1 cellular context compared by ENCODE assay signal in the genomic region with DNA sequence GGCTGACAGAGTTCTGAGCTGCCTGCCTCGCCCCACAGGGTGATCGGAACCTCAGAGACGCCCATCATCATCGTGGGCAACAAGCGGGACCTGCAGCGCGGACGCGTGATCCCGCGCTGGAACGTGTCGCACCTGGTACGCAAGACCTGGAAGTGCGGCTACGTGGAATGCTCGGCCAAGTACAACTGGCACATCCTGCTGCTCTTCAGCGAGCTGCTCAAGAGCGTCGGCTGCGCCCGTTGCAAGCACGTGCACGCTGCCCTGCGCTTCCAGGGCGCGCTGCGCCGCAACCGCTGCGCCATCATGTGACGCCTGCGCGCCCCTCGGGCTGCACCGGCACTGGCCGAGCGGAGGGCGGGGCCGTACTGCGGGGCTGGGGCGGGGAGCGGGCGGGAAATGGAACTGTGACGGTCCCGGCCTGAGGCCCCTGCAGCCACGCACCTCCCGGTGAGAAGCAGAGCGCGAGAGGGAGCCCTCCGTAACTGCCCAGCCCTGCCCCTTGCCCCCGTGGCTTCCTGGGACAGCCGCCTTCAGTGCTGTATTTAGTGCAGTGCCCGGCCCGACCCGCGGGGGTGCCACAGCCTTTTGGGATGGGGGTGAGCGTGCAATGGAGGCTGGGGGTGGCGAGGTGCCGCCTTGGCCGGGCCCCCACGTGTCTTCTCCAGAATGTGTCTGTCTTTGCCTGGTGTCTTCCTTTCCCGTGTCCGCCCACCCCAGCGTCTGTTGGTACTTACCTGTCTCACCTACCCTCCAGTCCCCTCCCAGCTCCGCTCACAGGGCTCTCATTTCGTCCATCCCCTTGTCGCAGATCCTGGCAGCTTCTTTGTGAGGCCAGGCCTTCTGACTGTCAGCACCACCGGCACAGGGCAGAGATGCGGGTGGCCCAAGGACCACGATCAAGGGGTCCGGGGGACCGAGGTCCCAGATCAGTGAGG.
TF ChIP-seq lines count a peak whose summit lies in the region.

No MANE protein-coding gene starts in this region.

TF ChIP-seq in WTC11, 78 proteins besides CTCF, POLR2A, EP300 and RAD21 (continued from another document and continues in another):
- TF ChIP-seq, protein P1, sequence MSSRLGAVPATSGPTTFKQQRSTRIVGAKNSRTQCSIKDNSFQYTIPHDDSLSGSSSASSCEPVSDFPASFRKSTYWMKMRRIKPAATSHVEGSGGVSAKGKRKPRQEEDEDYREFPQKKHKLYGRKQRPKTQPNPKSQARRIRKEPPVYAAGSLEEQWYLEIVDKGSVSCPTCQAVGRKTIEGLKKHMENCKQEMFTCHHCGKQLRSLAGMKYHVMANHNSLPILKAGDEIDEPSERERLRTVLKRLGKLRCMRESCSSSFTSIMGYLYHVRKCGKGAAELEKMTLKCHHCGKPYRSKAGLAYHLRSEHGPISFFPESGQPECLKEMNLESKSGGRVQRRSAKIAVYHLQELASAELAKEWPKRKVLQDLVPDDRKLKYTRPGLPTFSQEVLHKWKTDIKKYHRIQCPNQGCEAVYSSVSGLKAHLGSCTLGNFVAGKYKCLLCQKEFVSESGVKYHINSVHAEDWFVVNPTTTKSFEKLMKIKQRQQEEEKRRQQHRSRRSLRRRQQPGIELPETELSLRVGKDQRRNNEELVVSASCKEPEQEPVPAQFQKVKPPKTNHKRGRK (CRISPR knock-in tag; IDR thresholded peaks at IDR 0.05; ENCODE audit: borderline replicate concordance): 0 out of 2 replicates have a peak, but pooled peaks have one; percentile 68
- TF ChIP-seq ESRRA (CRISPR knock-in tag; IDR thresholded peaks at IDR 0.05; ENCODE audit: borderline replicate concordance): peak; percentile 97
- TF ChIP-seq ZNF219 (CRISPR knock-in tag; IDR thresholded peaks at IDR 0.05; ENCODE audit: borderline replicate concordance): peak; percentile 62; the same call in 1 of the 2 replicates
- no peak for TF ChIP-seq NR1H2 (CRISPR knock-in tag; IDR thresholded peaks at IDR 0.05)
- peak; percentile 97 for TF ChIP-seq SMAD3 (CRISPR knock-in tag; IDR thresholded peaks at IDR 0.05; ENCODE audit: borderline replicate concordance)
- TF ChIP-seq, protein P2, sequence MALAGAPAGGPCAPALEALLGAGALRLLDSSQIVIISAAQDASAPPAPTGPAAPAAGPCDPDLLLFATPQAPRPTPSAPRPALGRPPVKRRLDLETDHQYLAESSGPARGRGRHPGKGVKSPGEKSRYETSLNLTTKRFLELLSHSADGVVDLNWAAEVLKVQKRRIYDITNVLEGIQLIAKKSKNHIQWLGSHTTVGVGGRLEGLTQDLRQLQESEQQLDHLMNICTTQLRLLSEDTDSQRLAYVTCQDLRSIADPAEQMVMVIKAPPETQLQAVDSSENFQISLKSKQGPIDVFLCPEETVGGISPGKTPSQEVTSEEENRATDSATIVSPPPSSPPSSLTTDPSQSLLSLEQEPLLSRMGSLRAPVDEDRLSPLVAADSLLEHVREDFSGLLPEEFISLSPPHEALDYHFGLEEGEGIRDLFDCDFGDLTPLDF (CRISPR knock-in tag; IDR thresholded peaks at IDR 0.05): peak; percentile 97
- TF ChIP-seq ZNF671 (CRISPR knock-in tag; IDR thresholded peaks at IDR 0.05): no peak
- TF ChIP-seq, protein P3, sequence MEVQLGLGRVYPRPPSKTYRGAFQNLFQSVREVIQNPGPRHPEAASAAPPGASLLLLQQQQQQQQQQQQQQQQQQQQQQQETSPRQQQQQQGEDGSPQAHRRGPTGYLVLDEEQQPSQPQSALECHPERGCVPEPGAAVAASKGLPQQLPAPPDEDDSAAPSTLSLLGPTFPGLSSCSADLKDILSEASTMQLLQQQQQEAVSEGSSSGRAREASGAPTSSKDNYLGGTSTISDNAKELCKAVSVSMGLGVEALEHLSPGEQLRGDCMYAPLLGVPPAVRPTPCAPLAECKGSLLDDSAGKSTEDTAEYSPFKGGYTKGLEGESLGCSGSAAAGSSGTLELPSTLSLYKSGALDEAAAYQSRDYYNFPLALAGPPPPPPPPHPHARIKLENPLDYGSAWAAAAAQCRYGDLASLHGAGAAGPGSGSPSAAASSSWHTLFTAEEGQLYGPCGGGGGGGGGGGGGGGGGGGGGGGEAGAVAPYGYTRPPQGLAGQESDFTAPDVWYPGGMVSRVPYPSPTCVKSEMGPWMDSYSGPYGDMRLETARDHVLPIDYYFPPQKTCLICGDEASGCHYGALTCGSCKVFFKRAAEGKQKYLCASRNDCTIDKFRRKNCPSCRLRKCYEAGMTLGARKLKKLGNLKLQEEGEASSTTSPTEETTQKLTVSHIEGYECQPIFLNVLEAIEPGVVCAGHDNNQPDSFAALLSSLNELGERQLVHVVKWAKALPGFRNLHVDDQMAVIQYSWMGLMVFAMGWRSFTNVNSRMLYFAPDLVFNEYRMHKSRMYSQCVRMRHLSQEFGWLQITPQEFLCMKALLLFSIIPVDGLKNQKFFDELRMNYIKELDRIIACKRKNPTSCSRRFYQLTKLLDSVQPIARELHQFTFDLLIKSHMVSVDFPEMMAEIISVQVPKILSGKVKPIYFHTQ (CRISPR knock-in tag; IDR thresholded peaks at IDR 0.05): no peak
- TF ChIP-seq ZNF317 (CRISPR knock-in tag; IDR thresholded peaks at IDR 0.05; ENCODE audit: borderline replicate concordance, low read depth): peak; percentile 66; the same call in 1 of the 2 replicates
- TF ChIP-seq RELA (CRISPR knock-in tag; IDR thresholded peaks at IDR 0.05; ENCODE audit: borderline replicate concordance): peak; percentile 99
- TF ChIP-seq ELF4 (CRISPR knock-in tag; IDR thresholded peaks at IDR 0.05; ENCODE audit: low read depth): peak; percentile 68; the same call in 1 of the 2 replicates
- TF ChIP-seq, protein P4, sequence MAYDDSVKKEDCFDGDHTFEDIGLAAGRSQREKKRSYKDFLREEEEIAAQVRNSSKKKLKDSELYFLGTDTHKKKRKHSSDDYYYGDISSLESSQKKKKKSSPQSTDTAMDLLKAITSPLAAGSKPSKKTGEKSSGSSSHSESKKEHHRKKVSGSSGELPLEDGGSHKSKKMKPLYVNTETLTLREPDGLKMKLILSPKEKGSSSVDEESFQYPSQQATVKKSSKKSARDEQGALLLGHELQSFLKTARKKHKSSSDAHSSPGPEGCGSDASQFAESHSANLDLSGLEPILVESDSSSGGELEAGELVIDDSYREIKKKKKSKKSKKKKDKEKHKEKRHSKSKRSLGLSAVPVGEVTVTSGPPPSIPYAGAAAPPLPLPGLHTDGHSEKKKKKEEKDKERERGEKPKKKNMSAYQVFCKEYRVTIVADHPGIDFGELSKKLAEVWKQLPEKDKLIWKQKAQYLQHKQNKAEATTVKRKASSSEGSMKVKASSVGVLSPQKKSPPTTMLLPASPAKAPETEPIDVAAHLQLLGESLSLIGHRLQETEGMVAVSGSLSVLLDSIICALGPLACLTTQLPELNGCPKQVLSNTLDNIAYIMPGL (CRISPR knock-in tag; IDR thresholded peaks at IDR 0.05): peak; percentile 73; the same call in 1 of the 2 replicates
- TF ChIP-seq, protein P5, sequence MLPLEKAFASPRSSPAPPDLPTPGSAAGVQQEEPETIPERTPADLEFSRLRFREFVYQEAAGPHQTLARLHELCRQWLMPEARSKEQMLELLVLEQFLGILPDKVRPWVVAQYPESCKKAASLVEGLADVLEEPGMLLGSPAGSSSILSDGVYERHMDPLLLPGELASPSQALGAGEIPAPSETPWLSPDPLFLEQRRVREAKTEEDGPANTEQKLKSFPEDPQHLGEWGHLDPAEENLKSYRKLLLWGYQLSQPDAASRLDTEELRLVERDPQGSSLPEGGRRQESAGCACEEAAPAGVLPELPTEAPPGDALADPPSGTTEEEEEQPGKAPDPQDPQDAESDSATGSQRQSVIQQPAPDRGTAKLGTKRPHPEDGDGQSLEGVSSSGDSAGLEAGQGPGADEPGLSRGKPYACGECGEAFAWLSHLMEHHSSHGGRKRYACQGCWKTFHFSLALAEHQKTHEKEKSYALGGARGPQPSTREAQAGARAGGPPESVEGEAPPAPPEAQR (CRISPR knock-in tag; IDR thresholded peaks at IDR 0.05): no peak
- peak; percentile 96; the same call in 1 of the 2 replicates for TF ChIP-seq NR3C1 (CRISPR knock-in tag; conservative IDR thresholded peaks at IDR 0.05; ENCODE audit: low read depth)
- TF ChIP-seq GRHL2 (CRISPR knock-in tag; IDR thresholded peaks at IDR 0.05; ENCODE audit: insufficient replicate concordance, severe bottlenecking): no peak
- peak; percentile 59; the same call in 1 of the 2 replicates for TF ChIP-seq JUN (CRISPR knock-in tag; IDR thresholded peaks at IDR 0.05)
- TF ChIP-seq, protein P6, sequence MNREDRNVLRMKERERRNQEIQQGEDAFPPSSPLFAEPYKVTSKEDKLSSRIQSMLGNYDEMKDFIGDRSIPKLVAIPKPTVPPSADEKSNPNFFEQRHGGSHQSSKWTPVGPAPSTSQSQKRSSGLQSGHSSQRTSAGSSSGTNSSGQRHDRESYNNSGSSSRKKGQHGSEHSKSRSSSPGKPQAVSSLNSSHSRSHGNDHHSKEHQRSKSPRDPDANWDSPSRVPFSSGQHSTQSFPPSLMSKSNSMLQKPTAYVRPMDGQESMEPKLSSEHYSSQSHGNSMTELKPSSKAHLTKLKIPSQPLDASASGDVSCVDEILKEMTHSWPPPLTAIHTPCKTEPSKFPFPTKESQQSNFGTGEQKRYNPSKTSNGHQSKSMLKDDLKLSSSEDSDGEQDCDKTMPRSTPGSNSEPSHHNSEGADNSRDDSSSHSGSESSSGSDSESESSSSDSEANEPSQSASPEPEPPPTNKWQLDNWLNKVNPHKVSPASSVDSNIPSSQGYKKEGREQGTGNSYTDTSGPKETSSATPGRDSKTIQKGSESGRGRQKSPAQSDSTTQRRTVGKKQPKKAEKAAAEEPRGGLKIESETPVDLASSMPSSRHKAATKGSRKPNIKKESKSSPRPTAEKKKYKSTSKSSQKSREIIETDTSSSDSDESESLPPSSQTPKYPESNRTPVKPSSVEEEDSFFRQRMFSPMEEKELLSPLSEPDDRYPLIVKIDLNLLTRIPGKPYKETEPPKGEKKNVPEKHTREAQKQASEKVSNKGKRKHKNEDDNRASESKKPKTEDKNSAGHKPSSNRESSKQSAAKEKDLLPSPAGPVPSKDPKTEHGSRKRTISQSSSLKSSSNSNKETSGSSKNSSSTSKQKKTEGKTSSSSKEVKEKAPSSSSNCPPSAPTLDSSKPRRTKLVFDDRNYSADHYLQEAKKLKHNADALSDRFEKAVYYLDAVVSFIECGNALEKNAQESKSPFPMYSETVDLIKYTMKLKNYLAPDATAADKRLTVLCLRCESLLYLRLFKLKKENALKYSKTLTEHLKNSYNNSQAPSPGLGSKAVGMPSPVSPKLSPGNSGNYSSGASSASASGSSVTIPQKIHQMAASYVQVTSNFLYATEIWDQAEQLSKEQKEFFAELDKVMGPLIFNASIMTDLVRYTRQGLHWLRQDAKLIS (CRISPR knock-in tag; IDR thresholded peaks at IDR 0.05; ENCODE audit: borderline replicate concordance): no peak; the same call in 1 of the 2 replicates
- TF ChIP-seq, protein P7, sequence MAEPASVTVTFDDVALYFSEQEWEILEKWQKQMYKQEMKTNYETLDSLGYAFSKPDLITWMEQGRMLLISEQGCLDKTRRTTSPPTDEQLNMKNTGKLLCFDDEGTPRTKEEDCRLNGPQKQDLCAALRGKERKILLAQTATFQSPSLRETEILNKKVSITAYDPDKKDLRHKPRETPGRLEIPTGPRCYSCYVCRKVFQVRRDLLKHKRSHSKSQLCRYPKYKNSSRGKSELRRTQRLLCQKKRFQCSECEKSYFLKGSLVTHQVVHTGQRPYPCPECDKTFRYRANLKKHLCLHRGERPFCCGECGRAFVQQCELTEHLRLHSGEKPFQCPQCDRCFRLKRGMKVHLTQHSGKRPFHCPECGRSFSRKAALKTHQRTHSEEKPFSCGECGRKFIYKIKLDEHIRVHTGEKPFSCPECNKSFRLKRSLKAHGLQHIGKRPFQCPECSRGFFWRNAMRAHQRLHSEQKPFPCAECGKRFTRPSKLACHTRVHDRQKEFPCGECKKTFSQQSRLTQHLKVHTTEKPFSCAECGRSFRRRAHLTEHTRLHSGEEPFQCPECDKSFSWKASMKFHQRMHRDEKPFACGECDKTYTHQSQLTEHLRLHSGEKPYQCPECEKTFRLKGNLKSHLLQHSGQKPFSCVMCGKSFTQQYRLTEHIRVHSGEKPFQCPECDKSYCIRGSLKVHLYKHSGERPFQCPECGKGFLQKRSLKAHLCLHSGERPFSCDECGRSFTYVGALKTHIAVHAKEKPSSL (CRISPR knock-in tag; conservative IDR thresholded peaks at IDR 0.05): no peak
- no peak for TF ChIP-seq GTF2I (CRISPR knock-in tag; conservative IDR thresholded peaks at IDR 0.05)
- peak; percentile 31; the same call in 1 of the 2 replicates for TF ChIP-seq ZNF121 (CRISPR knock-in tag; IDR thresholded peaks at IDR 0.05)
- TF ChIP-seq, protein P8, sequence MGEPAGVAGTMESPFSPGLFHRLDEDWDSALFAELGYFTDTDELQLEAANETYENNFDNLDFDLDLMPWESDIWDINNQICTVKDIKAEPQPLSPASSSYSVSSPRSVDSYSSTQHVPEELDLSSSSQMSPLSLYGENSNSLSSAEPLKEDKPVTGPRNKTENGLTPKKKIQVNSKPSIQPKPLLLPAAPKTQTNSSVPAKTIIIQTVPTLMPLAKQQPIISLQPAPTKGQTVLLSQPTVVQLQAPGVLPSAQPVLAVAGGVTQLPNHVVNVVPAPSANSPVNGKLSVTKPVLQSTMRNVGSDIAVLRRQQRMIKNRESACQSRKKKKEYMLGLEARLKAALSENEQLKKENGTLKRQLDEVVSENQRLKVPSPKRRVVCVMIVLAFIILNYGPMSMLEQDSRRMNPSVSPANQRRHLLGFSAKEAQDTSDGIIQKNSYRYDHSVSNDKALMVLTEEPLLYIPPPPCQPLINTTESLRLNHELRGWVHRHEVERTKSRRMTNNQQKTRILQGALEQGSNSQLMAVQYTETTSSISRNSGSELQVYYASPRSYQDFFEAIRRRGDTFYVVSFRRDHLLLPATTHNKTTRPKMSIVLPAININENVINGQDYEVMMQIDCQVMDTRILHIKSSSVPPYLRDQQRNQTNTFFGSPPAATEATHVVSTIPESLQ (CRISPR knock-in tag; IDR thresholded peaks at IDR 0.05): peak; percentile 76; the same call in 1 of the 2 replicates
- TF ChIP-seq NFATC4 (CRISPR knock-in tag; IDR thresholded peaks at IDR 0.05): no peak
- TF ChIP-seq, protein P9, sequence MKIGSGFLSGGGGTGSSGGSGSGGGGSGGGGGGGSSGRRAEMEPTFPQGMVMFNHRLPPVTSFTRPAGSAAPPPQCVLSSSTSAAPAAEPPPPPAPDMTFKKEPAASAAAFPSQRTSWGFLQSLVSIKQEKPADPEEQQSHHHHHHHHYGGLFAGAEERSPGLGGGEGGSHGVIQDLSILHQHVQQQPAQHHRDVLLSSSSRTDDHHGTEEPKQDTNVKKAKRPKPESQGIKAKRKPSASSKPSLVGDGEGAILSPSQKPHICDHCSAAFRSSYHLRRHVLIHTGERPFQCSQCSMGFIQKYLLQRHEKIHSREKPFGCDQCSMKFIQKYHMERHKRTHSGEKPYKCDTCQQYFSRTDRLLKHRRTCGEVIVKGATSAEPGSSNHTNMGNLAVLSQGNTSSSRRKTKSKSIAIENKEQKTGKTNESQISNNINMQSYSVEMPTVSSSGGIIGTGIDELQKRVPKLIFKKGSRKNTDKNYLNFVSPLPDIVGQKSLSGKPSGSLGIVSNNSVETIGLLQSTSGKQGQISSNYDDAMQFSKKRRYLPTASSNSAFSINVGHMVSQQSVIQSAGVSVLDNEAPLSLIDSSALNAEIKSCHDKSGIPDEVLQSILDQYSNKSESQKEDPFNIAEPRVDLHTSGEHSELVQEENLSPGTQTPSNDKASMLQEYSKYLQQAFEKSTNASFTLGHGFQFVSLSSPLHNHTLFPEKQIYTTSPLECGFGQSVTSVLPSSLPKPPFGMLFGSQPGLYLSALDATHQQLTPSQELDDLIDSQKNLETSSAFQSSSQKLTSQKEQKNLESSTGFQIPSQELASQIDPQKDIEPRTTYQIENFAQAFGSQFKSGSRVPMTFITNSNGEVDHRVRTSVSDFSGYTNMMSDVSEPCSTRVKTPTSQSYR (CRISPR knock-in tag; IDR thresholded peaks at IDR 0.05): peak; percentile 96
- TF ChIP-seq SOX15 (CRISPR knock-in tag; IDR thresholded peaks at IDR 0.05): no peak
- TF ChIP-seq, protein P10, sequence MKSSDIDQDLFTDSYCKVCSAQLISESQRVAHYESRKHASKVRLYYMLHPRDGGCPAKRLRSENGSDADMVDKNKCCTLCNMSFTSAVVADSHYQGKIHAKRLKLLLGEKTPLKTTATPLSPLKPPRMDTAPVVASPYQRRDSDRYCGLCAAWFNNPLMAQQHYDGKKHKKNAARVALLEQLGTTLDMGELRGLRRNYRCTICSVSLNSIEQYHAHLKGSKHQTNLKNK (CRISPR knock-in tag; IDR thresholded peaks at IDR 0.05): no peak
